In the genomic region with DNA sequence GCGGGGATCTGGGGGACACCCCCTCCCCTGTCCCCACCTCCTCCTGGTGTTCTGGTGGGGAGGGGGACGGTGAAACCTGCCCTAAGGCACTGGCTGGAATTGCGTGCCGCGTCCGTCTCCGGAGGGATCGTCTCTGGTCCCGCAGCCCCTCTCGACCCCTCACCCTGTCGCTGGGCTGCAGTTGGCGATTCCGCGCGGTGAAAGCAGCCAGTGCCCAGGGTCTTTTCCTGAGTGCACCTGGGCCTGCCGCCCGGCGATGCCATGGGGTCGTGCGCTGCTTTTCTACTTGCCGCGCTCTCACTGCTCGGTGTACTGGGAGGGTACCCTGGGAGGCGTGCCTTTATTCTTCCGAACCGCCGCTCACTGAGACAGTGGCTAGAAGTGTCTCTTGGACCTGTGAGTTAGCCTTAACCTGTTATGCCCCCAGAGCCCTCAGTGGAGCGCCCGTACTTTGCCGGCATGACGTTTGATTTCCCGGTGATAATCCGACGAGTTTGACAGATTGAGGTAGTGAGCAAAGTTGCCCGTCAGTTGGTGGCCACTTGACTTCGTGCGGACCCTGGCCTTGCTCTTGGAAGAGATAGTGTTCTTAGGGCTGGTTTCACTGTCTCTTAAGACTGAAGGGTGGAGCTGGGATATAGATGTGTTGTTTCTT, we compare ENCODE assay signal across 8 cellular contexts. TPM values are rescaled to one million over a fixed set of nuclear protein-coding genes. Genes with fewer than 3 reads are reported as not detected.
A peak's percentile ranks its signal among the peaks of the same experiment; 100 is the strongest.
DNase-seq lines count a peak whose midpoint lies in the region; FAIRE-seq and TF ChIP-seq lines count a peak whose summit lies in the region.

No MANE protein-coding gene starts in this region.

- H3K4me3 Mint-ChIP-seq in mesothelial cell of epicardium, result peak overlapping the region; percentile 98

- in situ Hi-C loops in brain microvascular endothelial cell (cut with HindIII; ENCODE audit: low pct_ligation_motif_present, low sequenced_read_pairs), result no loop called here

- H3K4me3 ChIP-seq in BJ (ENCODE audit: low read depth, low read length), result peak overlapping the region; percentile 91
- H3K4me3 ChIP-seq in HUES48 (ENCODE audit: low read depth, low read length), result peak overlapping the region; percentile 95
- peak overlapping the region; percentile 99 for H3K4me3 ChIP-seq in brain microvascular endothelial cell (ENCODE audit: low read depth, low read length)

- H3K9me3 ChIP-seq in HUES48 (ENCODE audit: control insufficient read depth, insufficient read depth, low read length), result no peaks in the 10 kb centered on the region

- peak overlapping the region; percentile 97 for H3K9ac ChIP-seq in HUES48 (ENCODE audit: low read depth, low read length)

- no peak for FAIRE-seq in GM19239 (lab: Jason Lieb, UNC)

- H3K4me1 ChIP-seq in HUES48 (ENCODE audit: control insufficient read depth, insufficient read depth, low read length), result peaks cover 9% of the 10 kb centered on the region

- H3K27me3 Mint-ChIP-seq in mesothelial cell of epicardium (ENCODE audit: low read depth), result no peaks in the 10 kb centered on the region

- DNase-seq in BJ (ENCODE audit: low read depth), result no peak
- DNase-seq in brain microvascular endothelial cell, result no peak
- no peak for DNase-seq in mesothelial cell of epicardium (ENCODE audit: low spot score in 2 of 2, unreplicated experiment in 2 of 2)
- DNase-seq in COR-L47 (lab: John Stamatoyannopoulos, UW), result no peak
- no peak for DNase-seq in GM19239 (ENCODE audit: insufficient read length, low spot score)
- DNase-seq in RPMI8226, result no peak
- DNase-seq in NCI-H2196 treated with DMSO at 0.1 percent for 48 hours (lab: John Stamatoyannopoulos, UW; ENCODE audit: unreplicated experiment), result no peak

- POLR2A ChIA-PET in BJ (lab: Charles Lee), result no interaction called here

- no peak for TF ChIP-seq CTCF in BJ (IDR thresholded peaks at IDR 0.05; ENCODE audit: insufficient read depth, low read depth, low read length)
- no peak for TF ChIP-seq CTCF in brain microvascular endothelial cell (IDR thresholded peaks at IDR 0.05; ENCODE audit: low read depth, low read length, missing control alignments)
- TF ChIP-seq CTCF in mesothelial cell of epicardium (IDR thresholded peaks at IDR 0.05; ENCODE audit: unreplicated experiment), result no peak

- H3K36me3 ChIP-seq in BJ (ENCODE audit: control insufficient read depth, insufficient read depth, low read length) (peaks cover 9% of the 10 kb centered on the region), HUES48 (ENCODE audit: control insufficient read depth, insufficient read depth, low read length) (peaks cover 33% of the 10 kb centered on the region), brain microvascular endothelial cell (replicated peaks) (peaks cover 25% of the 10 kb centered on the region)

- peaks cover 28% of the 10 kb centered on the region for H3K4me1 Mint-ChIP-seq in mesothelial cell of epicardium

- H3K9me3 Mint-ChIP-seq in mesothelial cell of epicardium, result peaks cover 8% of the 10 kb centered on the region

- H3K27ac ChIP-seq in HUES48 (ENCODE audit: low read depth, low read length) (peak overlapping the region; percentile 94), brain microvascular endothelial cell (peak overlapping the region; percentile 100)

- peak overlapping the region; percentile 99 for H3K27ac Mint-ChIP-seq in mesothelial cell of epicardium

- CTCF ChIA-PET in BJ (lab: Yijun Ruan, JAX), result no interaction called here

- H3K27me3 ChIP-seq in BJ (ENCODE audit: control insufficient read depth, insufficient read depth, low read length) (no peaks in the 10 kb centered on the region), HUES48 (ENCODE audit: control insufficient read depth, insufficient read depth, low read length) (no peaks in the 10 kb centered on the region), brain microvascular endothelial cell (replicated peaks) (no peaks in the 10 kb centered on the region)

- peaks cover 11% of the 10 kb centered on the region for H3K36me3 Mint-ChIP-seq in mesothelial cell of epicardium

RNA-seq across cellular contexts. Expression of a gene that starts 0.8 kb away (rescaled TPM):
- polyA plus RNA-seq in BJ (2011; rRNA removed), result 9.9 and 11.7 TPM in 2 replicates
- 15.4 and 15.6 TPM in 2 replicates for polyA minus RNA-seq in BJ (2011; rRNA and poly(A)+ RNA removed)
- total RNA-seq in mesothelial cell of epicardium, result 73.0 to 77.9 TPM (median 76.9 TPM) in 3 replicates
